16 cellular contexts compared by ENCODE assay signal in genomic region chr5:139043127-139043905, GRCh38.
"Had no signal": no experiment of that assay in that cellular context is flagged by ENCODE, and none has a peak within 500 bp of the region (broad histone marks: within the 10 kb centered on the region; RNA-seq: fewer than 3 reads in every experiment).

No MANE protein-coding gene starts in this region.

- H3K27me3 ChIP-seq: sigmoid colon, upper lobe of left lung had no signal

- ATAC-seq: activated CD8-positive, alpha-beta memory T cell treated with anti-CD3 and anti-CD28 coated beads, Interleukin-2, amount 10 ng/mL, durations not matched to agents 7 days and 5 days; activated T-cell treated with anti-CD3 and anti-CD28 coated beads, Interleukin-2, amount 50 U/mL, for 4 hours; left cardiac atrium; mucosa of descending colon; natural killer cell had no signal

- DNase-seq: activated CD4-positive, alpha-beta T cell treated with anti-CD3 and anti-CD28 coated beads, Interleukin-2, amount 50 U/mL, for 48 hours; activated CD4-positive, CD25-positive, alpha-beta regulatory T cell treated with anti-CD3 and anti-CD28 coated beads, Interleukin-2, amount 50 U/mL, for 72 hours; activated CD8-positive, alpha-beta memory T cell treated with anti-CD3 and anti-CD28 coated beads, Interleukin-2, amount 10 ng/mL, durations not matched to agents 7 days and 5 days; activated gamma-delta T cell; activated T-cell treated with anti-CD3 and anti-CD28 coated beads, Interleukin-2, amount 50 U/mL, for 4 hours; anterior cingulate cortex; effector CD4-positive, alpha-beta T cell; hippocampal formation; left cardiac atrium; mammary epithelial cell; mucosa of descending colon; natural killer cell; sigmoid colon; stimulated activated naive CD4-positive, alpha-beta T cell treated with Interleukin-2 at 50 U/mL for 16 hours; upper lobe of left lung had no signal

- H3K9me3 ChIP-seq: mucosa of descending colon, prostate gland, sigmoid colon, upper lobe of left lung had no signal

- H3K36me3 ChIP-seq: prostate gland had no signal

- H3K4me1 ChIP-seq: prostate gland, sigmoid colon, upper lobe of left lung had no signal

- H3K4me3 ChIP-seq: mucosa of descending colon, prostate gland, sigmoid colon, upper lobe of left lung had no signal

- H3K27ac ChIP-seq: prostate gland, sigmoid colon, upper lobe of left lung had no signal
